13 cellular contexts compared by ENCODE assay signal in the genomic region with DNA sequence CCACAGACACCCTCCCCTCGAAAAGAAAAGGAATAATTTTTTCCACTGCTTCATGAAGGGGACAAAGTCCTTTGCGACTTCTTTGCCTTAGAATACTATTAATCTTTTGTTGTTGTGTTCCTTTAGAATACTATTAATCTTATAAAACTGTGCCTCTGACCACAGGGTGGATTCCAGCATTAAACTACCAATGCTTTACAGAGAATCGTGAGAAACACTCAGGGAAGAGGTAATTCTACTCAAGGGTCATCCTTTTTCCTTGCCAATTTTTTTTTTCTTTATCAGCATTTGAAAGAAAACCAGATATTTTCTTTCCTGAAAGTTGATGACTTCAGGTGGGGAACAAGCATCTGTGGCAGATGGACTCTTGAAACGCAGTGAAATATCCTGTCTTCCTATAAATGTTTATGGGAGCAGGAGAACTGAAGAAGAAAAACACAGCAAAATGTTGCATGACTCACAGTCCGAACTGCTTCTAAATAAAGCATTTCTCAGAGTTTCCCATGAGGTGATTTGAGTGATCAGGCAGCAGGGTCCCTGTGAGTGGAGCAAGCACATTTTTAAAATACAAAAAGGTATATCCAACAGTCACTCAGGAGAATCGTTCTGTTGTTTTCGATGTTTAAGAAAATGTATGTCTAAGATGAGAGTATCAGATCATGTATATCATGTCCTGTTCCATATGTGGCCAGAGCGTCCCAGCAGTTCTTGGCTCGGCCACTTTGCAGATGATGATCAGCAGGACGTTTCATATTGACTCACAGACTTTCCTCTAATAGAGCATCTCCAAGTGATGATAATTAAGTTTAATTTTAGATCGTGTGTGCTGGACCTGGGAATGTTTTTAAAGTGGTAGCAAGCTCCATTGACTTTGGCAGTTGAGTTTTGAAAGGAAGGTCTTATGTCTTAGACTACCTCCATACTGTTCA.
DNase-seq lines count a peak whose midpoint lies in the region; TF ChIP-seq lines count a peak whose summit lies in the region.
"Had no signal": no experiment of that assay in that cellular context is flagged by ENCODE, and none has a peak within 500 bp of the region (broad histone marks: within the 10 kb centered on the region; RNA-seq: fewer than 3 reads in every experiment).

No MANE protein-coding gene starts in this region.

- H3K4ac ChIP-seq in H9 (ENCODE audit: low read depth, low read length): no peak overlapping the region

- no peak overlapping the region for H2BK5ac ChIP-seq in H9 (ENCODE audit: insufficient read length, low read length)

- H3K27me3 ChIP-seq in skeletal muscle tissue (ENCODE audit: control insufficient read depth in 3 of 3, insufficient read depth in 3 of 3, low read length in 3 of 3) (no peaks in the 10 kb centered on the region), H9 (ENCODE audit: insufficient read depth, low read length) (no peaks in the 10 kb centered on the region)

- H3K9ac ChIP-seq in skeletal muscle tissue (ENCODE audit: low read depth in 1 of 3, low read length in 3 of 3) (peak overlapping the region; percentile 28 to 63 (median 36)), H9 (ENCODE audit: extremely low read depth, insufficient read length, low read length) (no peak overlapping the region)

- no peaks in the 10 kb centered on the region for H3K23me2 ChIP-seq in H9 (ENCODE audit: insufficient read length, low read depth, low read length, poor library complexity, severe bottlenecking)

- H3K9me3 ChIP-seq in skeletal muscle tissue (ENCODE audit: control insufficient read depth in 3 of 3, low read length in 3 of 3) (no peaks in the 10 kb centered on the region), H9 (ENCODE audit: control insufficient read depth, low read depth, low read length) (no peaks in the 10 kb centered on the region)

- no peak overlapping the region for H3K4me3 Mint-ChIP-seq in H9
- H3K4me3 Mint-ChIP-seq: activated CD4-positive, alpha-beta memory T cell treated with anti-CD3 and anti-CD28 coated beads for 36 hours had no signal

- H3K4me3 ChIP-seq in fibroblast of the aortic adventitia (ENCODE audit: low read depth, low read length): no peak overlapping the region
- H3K4me3 ChIP-seq in skeletal muscle tissue (ENCODE audit: low read length in 3 of 3): peak overlapping the region; percentile 35 to 39 (median 38)

- peaks cover 34 to 48% (median 42%) of the 10 kb centered on the region in 3 donors for H3K4me1 ChIP-seq in skeletal muscle tissue (ENCODE audit: control insufficient read depth in 3 of 3, insufficient read depth in 3 of 3, low read length in 3 of 3)
- no peaks in the 10 kb centered on the region for H3K4me1 ChIP-seq in H9 (ENCODE audit: insufficient read depth, low read length)

- peaks cover 12 to 17% of the 10 kb centered on the region in 2 experiments for H3K4me1 Mint-ChIP-seq in H9

- H3K27ac ChIP-seq in skeletal muscle tissue (ENCODE audit: low read depth, low read length): peak overlapping the region; percentile 94
- H3K27ac ChIP-seq in H9 (ENCODE audit: insufficient read length, low read depth, low read length): no peak overlapping the region

- no peaks in the 10 kb centered on the region for H3K36me3 ChIP-seq in skeletal muscle tissue (ENCODE audit: control insufficient read depth in 3 of 3, insufficient read depth in 3 of 3, low read length in 3 of 3)

- H4K5ac ChIP-seq in H9 (ENCODE audit: insufficient read length, low read depth, low read length): no peak overlapping the region

- no peak overlapping the region for H3K14ac ChIP-seq in H9 (ENCODE audit: insufficient read depth, low read length)

- no peak overlapping the region for H2BK120ac ChIP-seq in H9 (ENCODE audit: low read depth, low read length, poor library complexity, severe bottlenecking)

- WGBS in H9 (ENCODE audit: extremely low coverage, insufficient read length, low lambda C conversion rate): no CpG with 5 or more reads among the region's 11 CpGs

- H2BK20ac ChIP-seq in H9 (ENCODE audit: low read depth, low read length, poor library complexity, severe bottlenecking): no peak overlapping the region

- H3K27ac Mint-ChIP-seq in H9: no peak overlapping the region; a peak in 1 of 7 replicates

- H3K36me3 Mint-ChIP-seq in H9 (ENCODE audit: insufficient read depth in 1 of 3, low read depth in 3 of 3): no peaks in the 10 kb centered on the region
- H3K36me3 Mint-ChIP-seq: activated CD4-positive, alpha-beta memory T cell treated with anti-CD3 and anti-CD28 coated beads for 36 hours had no signal

- no peak overlapping the region for H3K56ac ChIP-seq in H9 (ENCODE audit: insufficient read length, low read depth, low read length)

- no peaks in the 10 kb centered on the region for H3K9me3 Mint-ChIP-seq in H9
- H3K9me3 Mint-ChIP-seq: activated CD4-positive, alpha-beta memory T cell treated with anti-CD3 and anti-CD28 coated beads for 36 hours had no signal

- H3K23ac ChIP-seq in H9 (ENCODE audit: insufficient read length, low read depth, low read length): no peak overlapping the region

- no peak overlapping the region for H2BK15ac ChIP-seq in H9 (ENCODE audit: low read depth, low read length)

- TF ChIP-seq CTCF in fibroblast of the aortic adventitia (IDR thresholded peaks at IDR 0.05; ENCODE audit: insufficient read depth, low read length): no peak
- no peak for TF ChIP-seq CTCF in GM10266 (IDR thresholded peaks at IDR 0.05; ENCODE audit: control insufficient read depth, insufficient read depth, low read depth, missing control alignments)
- no peak for TF ChIP-seq CTCF in H9 (conservative IDR thresholded peaks at IDR 0.05)

- peak; percentile 87 for DNase-seq in ELR (ENCODE audit: low read depth)
- DNase-seq in RPMI7951 (ENCODE audit: low read depth): peak; percentile 81
- DNase-seq in fibroblast of the aortic adventitia (ENCODE audit: low read depth): peak; percentile 74
- DNase-seq in stimulated activated CD8-positive, alpha-beta memory T cell treated with anti-CD3 and anti-CD28 coated beads, Interleukin-4, amount 100 ng/mL, for 48 hours: no peak
- no peak for DNase-seq in GM10266 (ENCODE audit: extremely low spot score)
- no peak for DNase-seq in NCI-H187 (lab: John Stamatoyannopoulos, UW)
- no peak for DNase-seq in H9
- DNase-seq: activated CD4-positive, alpha-beta memory T cell treated with anti-CD3 and anti-CD28 coated beads for 36 hours; DMS53; erythroblast; left colon; NCI-H510A had no signal

- no peaks in the 10 kb centered on the region for H3K79me2 ChIP-seq in H9 (ENCODE audit: insufficient read depth, low read length)

- no peak overlapping the region for H3K4me2 ChIP-seq in H9 (ENCODE audit: insufficient read depth, insufficient read length, low read length)

- no peaks in the 10 kb centered on the region for H3K79me1 ChIP-seq in H9 (ENCODE audit: insufficient read depth, low read depth, low read length, poor library complexity, severe bottlenecking)

- no peak overlapping the region for H4K91ac ChIP-seq in H9 (ENCODE audit: insufficient read length, low read depth, low read length)

- no peak overlapping the region for H4K8ac ChIP-seq in H9 (replicated peaks; ENCODE audit: insufficient read length, low read depth, low read length)

- H2BK12ac ChIP-seq in H9 (ENCODE audit: insufficient read length, low read depth, low read length): no peak overlapping the region

- no peak overlapping the region for H2AFZ ChIP-seq in H9 (ENCODE audit: low read length)

- no peaks in the 10 kb centered on the region for H3K27me3 Mint-ChIP-seq in H9 (ENCODE audit: low read depth)

- no peak overlapping the region for H2AK5ac ChIP-seq in H9 (ENCODE audit: insufficient read length, low read length)

- H3K18ac ChIP-seq in H9 (ENCODE audit: insufficient read length, low read depth, low read length): no peak overlapping the region

- no peak overlapping the region for H3T11ph ChIP-seq in H9 (ENCODE audit: low read length)

- H4K20me1 ChIP-seq in H9 (ENCODE audit: control insufficient read depth, insufficient read depth, insufficient read length): no peaks in the 10 kb centered on the region

Comparison
In these comparisons a context has a peak if more than half of its experiments do, and no peak if none do; other contexts are left out.
1. DNase-seq: peak in ELR (single experiment), RPMI7951 (single experiment) and fibroblast of the aortic adventitia (single experiment); none in stimulated activated CD8-positive, alpha-beta memory T cell treated with anti-CD3 and anti-CD28 coated beads, Interleukin-4, amount 100 ng/mL, for 48 hours (single experiment), GM10266 (single experiment), NCI-H187 (0 of 2) and H9 (single experiment).